9 cellular contexts compared by ENCODE assay signal in genomic region chr18:48003426-48004349, GRCh38.
A peak's percentile ranks its signal among the peaks of the same experiment; 100 is the strongest.
DNase-seq lines count a peak whose midpoint lies in the region; ATAC-seq and TF ChIP-seq lines count a peak whose summit lies in the region.
"Had no signal": no experiment of that assay in that cellular context is flagged by ENCODE, and none has a peak within 500 bp of the region (broad histone marks: within the 10 kb centered on the region; RNA-seq: fewer than 3 reads in every experiment).

No MANE protein-coding gene starts in this region.

- peak overlapping the region in 1 of 3 donors; percentile 32 for H3K9ac ChIP-seq in skeletal muscle tissue (ENCODE audit: low read depth in 1 of 3, low read length in 3 of 3)

- DNase-seq in HT-29 (ENCODE audit: low spot score): peak; percentile 44
- DNase-seq in SK-MEL-5 (ENCODE audit: low read depth, low spot score): peak; percentile 52
- DNase-seq in foreskin melanocyte: peak; percentile 61
- no peak for DNase-seq in BE2C
- no peak for DNase-seq in left lobe of liver (ENCODE audit: low spot score)
- no peak for DNase-seq in pons (ENCODE audit: low spot score)
- DNase-seq: activated CD4-positive, alpha-beta T cell treated with anti-CD3 and anti-CD28 coated beads, Interleukin-2, amount 50 U/mL, for 4 hours had no signal

- H3K27me3 ChIP-seq in skeletal muscle tissue (ENCODE audit: control insufficient read depth in 3 of 3, insufficient read depth in 3 of 3, low read length in 3 of 3): no peaks in the 10 kb centered on the region
- H3K27me3 ChIP-seq in BE2C: no peaks in the 10 kb centered on the region

- H3K27ac ChIP-seq in skeletal muscle tissue (ENCODE audit: low read depth, low read length): peak overlapping the region; percentile 36

- TF ChIP-seq CTCF in BE2C (IDR thresholded peaks at IDR 0.05; ENCODE audit: low read depth, low read length): no peak

- H3K9me3 ChIP-seq in skeletal muscle tissue (ENCODE audit: control insufficient read depth in 3 of 3, low read length in 3 of 3) (no peaks in the 10 kb centered on the region), BE2C (no peaks in the 10 kb centered on the region)

- H3K4me3 ChIP-seq in skeletal muscle tissue (ENCODE audit: low read length in 3 of 3) (peak overlapping the region in 1 of 3 donors; percentile 13), BE2C (ENCODE audit: low read depth, low read length) (no peak overlapping the region)

- H3K36me3 ChIP-seq in skeletal muscle tissue (ENCODE audit: control insufficient read depth in 3 of 3, insufficient read depth in 3 of 3, low read length in 3 of 3): no peaks in the 10 kb centered on the region
- H3K36me3 ChIP-seq in BE2C: no peaks in the 10 kb centered on the region

- no peak for ATAC-seq in HG02610 (IDR thresholded peaks at IDR 0.05; ENCODE audit: unreplicated experiment)
- ATAC-seq in left lobe of liver: no peak

- in situ Hi-C loops in SK-MEL-5 (cut with HindIII; ENCODE audit: low pct_unique_long_range_greater_than_20kb, low sequenced_read_pairs): no loop called here

- peaks cover 0 to 25% (median 17%) of the 10 kb centered on the region in 3 donors for H3K4me1 ChIP-seq in skeletal muscle tissue (ENCODE audit: control insufficient read depth in 3 of 3, insufficient read depth in 3 of 3, low read length in 3 of 3)
- no peaks in the 10 kb centered on the region for H3K4me1 ChIP-seq in BE2C

Comparison
In these comparisons a context has a peak if more than half of its experiments do, and no peak if none do; other contexts are left out.
1. DNase-seq: peak in HT-29 (single experiment), SK-MEL-5 (single experiment) and foreskin melanocyte (single experiment); none in BE2C (single experiment), left lobe of liver (single experiment) and pons (single experiment).